In the genomic region with DNA sequence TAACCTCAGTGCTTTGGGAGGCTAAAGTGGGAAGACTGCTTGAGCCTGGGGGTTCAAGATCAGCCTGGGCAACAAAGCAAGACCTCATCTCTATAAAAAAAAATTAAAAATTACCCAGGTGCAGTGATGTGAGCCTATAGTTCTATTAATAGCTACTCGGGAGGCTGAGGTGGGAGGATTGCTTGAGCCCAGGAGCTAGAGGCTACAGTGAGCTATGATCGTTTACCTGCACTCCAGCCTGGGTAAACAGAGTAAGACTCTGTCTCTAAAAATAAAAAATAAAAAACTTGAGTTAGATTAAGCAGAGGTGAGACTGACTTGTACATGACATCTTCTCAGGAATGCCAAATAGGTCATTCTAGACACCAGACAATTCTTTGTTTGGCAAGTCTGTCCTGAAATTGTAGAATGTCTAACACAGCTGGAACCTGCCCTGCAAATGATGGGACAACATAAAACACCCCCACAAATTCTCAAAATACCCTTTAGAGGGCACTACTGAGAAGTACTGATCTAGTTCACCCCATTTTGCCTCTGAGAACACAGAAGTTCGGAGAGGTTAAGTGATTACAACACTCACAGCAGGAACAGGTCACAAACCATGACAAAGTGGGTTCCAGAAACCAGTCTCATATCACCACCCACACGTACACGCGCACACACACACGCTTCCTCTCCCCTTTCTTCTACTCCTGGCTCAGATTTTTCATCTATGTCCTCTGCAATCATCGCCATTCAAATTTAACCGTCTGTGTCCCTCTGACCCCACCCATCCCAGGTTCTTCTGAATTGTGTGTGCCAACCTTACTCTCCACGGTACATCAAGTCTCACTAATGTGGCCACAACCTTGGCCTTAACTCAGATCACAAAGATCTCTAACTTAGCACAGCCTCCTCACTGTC, we compare ENCODE assay signal across 8 cellular contexts. TPM values are rescaled to one million over a fixed set of nuclear protein-coding genes. Genes with fewer than 3 reads are reported as not detected.
DNase-seq lines count a peak whose midpoint lies in the region; ATAC-seq and FAIRE-seq lines count a peak whose summit lies in the region.

No MANE protein-coding gene starts in this region.

- FAIRE-seq in GM18507 (lab: Jason Lieb, UNC) = peak; percentile 86

- intact Hi-C loops in left colon (cut with DNase I, micrococcal nuclease) = no loop called here

- no peak for DNase-seq in GM18507 (ENCODE audit: extremely low spot score, insufficient read length, low read depth)
- peak; percentile 71 for DNase-seq in OCI-M1 (lab: John Stamatoyannopoulos, UW)
- DNase-seq in activated naive CD4-positive, alpha-beta T cell treated with Interleukin-2 at 50 U/mL for 16 hours = peak; percentile 73
- DNase-seq in left colon = peak in 1 of 2 donors; percentile 36
- DNase-seq in stimulated activated CD8-positive, alpha-beta memory T cell treated with anti-CD3 and anti-CD28 coated beads, Interleukin-4, amount 100 ng/mL, for 4 hours (ENCODE audit: low read depth in 2 of 2, low spot score in 1 of 2) = peak; percentile 29 to 55
- no peak for DNase-seq in epidermal melanocyte (ENCODE audit: insufficient read length, low spot score)
- no peak for DNase-seq in LoVo (ENCODE audit: low spot score)

- ATAC-seq in HG02798 (IDR thresholded peaks at IDR 0.05; ENCODE audit: poor library complexity, unreplicated experiment) = peak; percentile 86
- ATAC-seq in left colon = peak; percentile 41

RNA-seq across cellular contexts. Expression of a gene that starts 38.3 kb away (rescaled TPM):
- total RNA-seq in left colon = 10 to 100 TPM; 19.9 to 26.9 TPM

Comparison
In these comparisons a context has a peak if more than half of its experiments do, and no peak if none do; other contexts are left out.
1. DNase-seq: peak in OCI-M1 (single experiment), activated naive CD4-positive, alpha-beta T cell treated with Interleukin-2 at 50 U/mL for 16 hours (single experiment) and stimulated activated CD8-positive, alpha-beta memory T cell treated with anti-CD3 and anti-CD28 coated beads, Interleukin-4, amount 100 ng/mL, for 4 hours (2 of 2); none in GM18507 (single experiment), epidermal melanocyte (single experiment) and LoVo (single experiment).